In the genomic region with DNA sequence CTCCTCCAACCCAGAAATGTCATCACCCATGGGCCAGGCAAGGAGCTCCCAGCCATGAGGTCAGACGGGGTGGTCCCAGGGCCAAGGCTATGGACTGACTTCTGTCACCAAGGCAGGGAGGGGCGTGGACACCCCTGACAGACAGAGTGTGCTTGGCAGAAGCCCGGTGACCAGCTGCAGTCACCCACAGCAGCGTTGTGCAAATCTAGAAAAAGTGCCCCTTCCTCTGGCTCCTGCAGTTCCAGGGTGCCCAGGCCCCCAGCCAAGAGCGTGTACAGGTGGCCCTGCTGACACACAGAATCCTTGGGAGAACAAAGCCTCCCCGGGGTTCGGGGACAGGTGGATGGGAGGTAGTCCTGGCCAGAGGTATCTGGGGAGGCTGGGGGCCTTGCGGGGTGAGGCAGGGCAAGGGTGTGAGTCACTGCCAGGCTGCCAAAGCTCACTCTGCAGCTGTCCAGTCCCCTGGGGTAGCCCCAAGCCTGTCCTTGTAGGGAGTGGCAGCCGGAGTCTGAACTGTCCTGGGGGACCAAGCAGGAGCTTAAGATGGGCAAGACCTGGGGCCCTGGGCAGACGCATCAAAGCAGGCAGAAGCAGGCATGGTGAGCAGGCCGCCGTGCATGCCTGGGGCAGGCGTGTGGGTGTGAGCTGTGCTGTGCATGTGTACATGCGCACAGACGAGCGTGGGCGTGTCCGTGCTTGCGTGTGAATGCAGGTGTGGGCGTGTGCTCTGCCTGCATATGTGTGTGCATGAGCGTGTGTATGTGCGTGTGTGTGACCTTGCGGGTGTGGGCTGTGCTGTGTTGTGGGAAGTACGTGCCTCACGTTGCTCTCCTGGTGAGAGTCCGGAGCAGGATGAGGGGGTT, we compare ENCODE assay signal across 11 cellular contexts. TPM values are rescaled to one million over a fixed set of nuclear protein-coding genes. Genes with fewer than 3 reads are reported as not detected.
DNase-seq lines count a peak whose midpoint lies in the region; ATAC-seq and TF ChIP-seq lines count a peak whose summit lies in the region.
"Had no signal": no experiment of that assay in that cellular context is flagged by ENCODE, and none has a peak within 500 bp of the region (broad histone marks: within the 10 kb centered on the region; RNA-seq: fewer than 3 reads in every experiment).

No MANE protein-coding gene starts in this region.

- H3K9me3 ChIP-seq in cardiac muscle cell (ENCODE audit: low read depth): no peaks in the 10 kb centered on the region

- peak overlapping the region; percentile 56 for H3K27ac Mint-ChIP-seq in stimulated activated naive B cell treated with anti-CD40 and anti-IgM and Interleukin-4, amounts not matched to agents 10 μg/mL and 1 μg/mL and 100 μg/mL, for 72 hours

- intact Hi-C loops in left cardiac atrium (cut with DNase I): no loop called here

- DNase-seq in cardiac muscle cell (ENCODE audit: low read depth in 1 of 2, low spot score in 1 of 2) (no peak), left cardiac atrium (no peak), NCI-H526 (lab: John Stamatoyannopoulos, UW) (peak; percentile 59 to 82), epithelial cell of prostate (ENCODE audit: low read depth, low spot score) (peak; percentile 57), NCI-H1930 (lab: John Stamatoyannopoulos, UW) (no peak), NCI-H510A (lab: John Stamatoyannopoulos, UW) (no peak)
- DNase-seq in stimulated activated naive B cell treated with anti-CD40 and anti-IgM and Interleukin-4, amounts not matched to agents 10 μg/mL and 1 μg/mL and 100 μg/mL, for 72 hours: no peak
- DNase-seq: DMS79; naive thymus-derived CD8-positive, alpha-beta T cell; NCI-H524 treated with DMSO at 0.1 percent for 48 hours had no signal

- H3K27me3 ChIP-seq in cardiac muscle cell: no peaks in the 10 kb centered on the region

- H3K9me3 Mint-ChIP-seq in stimulated activated naive B cell treated with anti-CD40 and anti-IgM and Interleukin-4, amounts not matched to agents 10 μg/mL and 1 μg/mL and 100 μg/mL, for 72 hours: no peaks in the 10 kb centered on the region
- H3K9me3 Mint-ChIP-seq: naive thymus-derived CD8-positive, alpha-beta T cell had no signal

- no peak for ATAC-seq in left cardiac atrium
- no peak for ATAC-seq in stimulated activated naive B cell treated with anti-CD40 and anti-IgM and Interleukin-4, amounts not matched to agents 10 μg/mL and 1 μg/mL and 100 μg/mL, for 72 hours (replicated peaks)
- ATAC-seq in GM18502 (IDR thresholded peaks at IDR 0.05; ENCODE audit: poor library complexity, unreplicated experiment): no peak
- ATAC-seq: naive thymus-derived CD8-positive, alpha-beta T cell had no signal

- H3K4me3 Mint-ChIP-seq in stimulated activated naive B cell treated with anti-CD40 and anti-IgM and Interleukin-4, amounts not matched to agents 10 μg/mL and 1 μg/mL and 100 μg/mL, for 72 hours: no peak overlapping the region

- peak overlapping the region; percentile 69 for H3K27ac ChIP-seq in cardiac muscle cell
- peak overlapping the region; percentile 10 for H3K27ac ChIP-seq in epithelial cell of prostate

- H3K36me3 Mint-ChIP-seq in stimulated activated naive B cell treated with anti-CD40 and anti-IgM and Interleukin-4, amounts not matched to agents 10 μg/mL and 1 μg/mL and 100 μg/mL, for 72 hours: peaks cover 2 to 13% of the 10 kb centered on the region in 2 donors

- no peak for TF ChIP-seq CTCF in cardiac muscle cell (IDR thresholded peaks at IDR 0.05; ENCODE audit: low read depth, low read length)

- peaks cover 3% of the 10 kb centered on the region for H3K36me3 ChIP-seq in cardiac muscle cell

- H3K4me3 ChIP-seq in cardiac muscle cell: no peak overlapping the region

- peaks cover 30% of the 10 kb centered on the region for H3K4me1 ChIP-seq in cardiac muscle cell (ENCODE audit: low read depth)

- no peaks in the 10 kb centered on the region for H3K27me3 Mint-ChIP-seq in stimulated activated naive B cell treated with anti-CD40 and anti-IgM and Interleukin-4, amounts not matched to agents 10 μg/mL and 1 μg/mL and 100 μg/mL, for 72 hours
- H3K27me3 Mint-ChIP-seq: naive thymus-derived CD8-positive, alpha-beta T cell had no signal

- peaks cover 26 to 55% of the 10 kb centered on the region in 2 donors for H3K4me1 Mint-ChIP-seq in stimulated activated naive B cell treated with anti-CD40 and anti-IgM and Interleukin-4, amounts not matched to agents 10 μg/mL and 1 μg/mL and 100 μg/mL, for 72 hours

RNA-seq across cellular contexts. Expression of a gene that starts 3.3 kb away (rescaled TPM):
- total RNA-seq in cardiac muscle cell (27.3 and 40.5 TPM in 2 replicates), left cardiac atrium (1 to 10 TPM; 5.4 to 5.9 TPM)
- polyA plus RNA-seq in cardiac muscle cell: 33.8 and 42.7 TPM in 2 replicates

RNA-seq across cellular contexts. Expression of a gene that starts 3.6 kb away (rescaled TPM):
- total RNA-seq in cardiac muscle cell (177 and 254 TPM in 2 replicates), left cardiac atrium (100 to 1,000 TPM; 770 to 781 TPM)
- polyA plus RNA-seq in cardiac muscle cell: 1,150 and 1,438 TPM in 2 replicates

RNA-seq across cellular contexts. Expression of a gene that starts 11.3 kb away (rescaled TPM):
- total RNA-seq in cardiac muscle cell: 0.42 and 1.9 TPM in 2 replicates
- 0.47 and 2.3 TPM in 2 replicates for polyA plus RNA-seq in cardiac muscle cell
- 10 to 100 TPM; 14.0 to 17.2 TPM for total RNA-seq in left cardiac atrium

RNA-seq across cellular contexts. Expression of a gene that starts 28.0 kb away (rescaled TPM):
- total RNA-seq in cardiac muscle cell: 59.6 and 118 TPM in 2 replicates
- polyA plus RNA-seq in cardiac muscle cell: 28.1 and 32.8 TPM in 2 replicates
- 10 to 100 TPM; 21.4 to 26.6 TPM for total RNA-seq in left cardiac atrium

RNA-seq across cellular contexts. Expression of a gene that starts 52.3 kb away (rescaled TPM):
- 34.5 and 43.1 TPM in 2 replicates for total RNA-seq in cardiac muscle cell
- 48.1 and 58.5 TPM in 2 replicates for polyA plus RNA-seq in cardiac muscle cell
- total RNA-seq in left cardiac atrium: 1 to 10 TPM; 4.7 to 5.2 TPM

Comparison
In these comparisons a context has a peak if more than half of its experiments do, and no peak if none do; other contexts are left out.
1. DNase-seq: peak in NCI-H526 (2 of 2) and epithelial cell of prostate (single experiment); none in cardiac muscle cell (0 of 2), left cardiac atrium (single experiment), stimulated activated naive B cell treated with anti-CD40 and anti-IgM and Interleukin-4, amounts not matched to agents 10 μg/mL and 1 μg/mL and 100 μg/mL, for 72 hours (single experiment), NCI-H1930 (0 of 2) and NCI-H510A (single experiment).